Comparison of ENCODE assay signal across 10 cellular contexts in the genomic region with DNA sequence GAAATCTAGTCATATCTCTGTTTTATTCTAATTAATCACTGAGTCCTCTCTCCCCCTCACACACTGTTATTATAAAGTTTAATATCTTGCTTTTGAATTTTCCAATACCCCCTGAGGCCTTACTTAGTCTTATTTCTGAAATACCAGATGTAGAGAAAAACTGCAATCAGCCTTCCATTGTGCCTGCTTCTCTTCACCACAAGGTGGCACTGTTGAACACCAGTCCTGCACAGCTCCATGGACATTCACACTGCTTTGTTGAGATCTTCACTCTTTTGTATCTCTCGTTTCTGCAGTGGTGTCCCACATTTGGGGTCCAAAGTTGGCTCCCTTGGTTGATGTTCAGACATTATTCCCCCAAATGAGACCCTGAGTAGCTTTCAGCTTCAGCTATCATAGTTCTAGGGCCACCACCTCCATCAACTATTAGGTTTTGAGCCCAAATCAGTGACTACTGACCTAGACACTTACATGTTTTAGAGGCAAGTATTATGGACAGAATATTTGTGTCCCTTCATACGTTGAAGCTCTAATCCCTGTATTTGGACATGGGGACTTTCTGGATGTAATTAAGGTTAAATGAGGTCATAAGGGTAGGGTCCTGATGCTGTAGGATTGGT. TPM values are rescaled to one million over a fixed set of nuclear protein-coding genes. Genes with fewer than 3 reads are reported as not detected.
DNase-seq lines count a peak whose midpoint lies in the region; ATAC-seq and TF ChIP-seq lines count a peak whose summit lies in the region.
"Had no signal": no experiment of that assay in that cellular context is flagged by ENCODE, and none has a peak within 500 bp of the region (broad histone marks: within the 10 kb centered on the region; RNA-seq: fewer than 3 reads in every experiment).

No MANE protein-coding gene starts in this region.

- H3K9me3 ChIP-seq in smooth muscle cell (replicated peaks; ENCODE audit: low read depth) = no peaks in the 10 kb centered on the region

- intact Hi-C loops in sciatic nerve (cut with DNase I) = no loop called here

- H3K36me3 Mint-ChIP-seq in activated naive CD8-positive, alpha-beta T cell treated with anti-CD3 and anti-CD28 coated beads, Interleukin-2, amount 50 U/mL, for 24 hours (ENCODE audit: low read depth) = peaks cover 38% of the 10 kb centered on the region
- H3K36me3 Mint-ChIP-seq in activated naive CD8-positive, alpha-beta T cell treated with anti-CD3 and anti-CD28 coated beads for 36 hours = peaks cover 46% of the 10 kb centered on the region
- H3K36me3 Mint-ChIP-seq in chondrocyte (ENCODE audit: low read depth) = peaks cover 14% of the 10 kb centered on the region

- no peaks in the 10 kb centered on the region for H3K27me3 Mint-ChIP-seq in activated naive CD8-positive, alpha-beta T cell treated with anti-CD3 and anti-CD28 coated beads, Interleukin-2, amount 50 U/mL, for 24 hours
- H3K27me3 Mint-ChIP-seq in activated naive CD8-positive, alpha-beta T cell treated with anti-CD3 and anti-CD28 coated beads for 36 hours = no peaks in the 10 kb centered on the region
- no peaks in the 10 kb centered on the region for H3K27me3 Mint-ChIP-seq in chondrocyte (ENCODE audit: low read depth)

- no peaks in the 10 kb centered on the region for H3K79me2 ChIP-seq in smooth muscle cell (ENCODE audit: low read depth)

- no peaks in the 10 kb centered on the region for H3K4me1 ChIP-seq in smooth muscle cell (ENCODE audit: low read depth)

- no peaks in the 10 kb centered on the region for H3K4me1 Mint-ChIP-seq in activated naive CD8-positive, alpha-beta T cell treated with anti-CD3 and anti-CD28 coated beads, Interleukin-2, amount 50 U/mL, for 24 hours
- H3K4me1 Mint-ChIP-seq in activated naive CD8-positive, alpha-beta T cell treated with anti-CD3 and anti-CD28 coated beads for 36 hours = no peaks in the 10 kb centered on the region
- peaks cover 37% of the 10 kb centered on the region for H3K4me1 Mint-ChIP-seq in chondrocyte (ENCODE audit: low read depth)

- no peaks in the 10 kb centered on the region for H4K20me1 ChIP-seq in smooth muscle cell (ENCODE audit: low read depth)

- ATAC-seq in activated naive CD8-positive, alpha-beta T cell treated with anti-CD3 and anti-CD28 coated beads, Interleukin-2, amount 50 U/mL, for 24 hours = no peak
- ATAC-seq in sciatic nerve = no peak
- no peak for ATAC-seq in HG03159 (IDR thresholded peaks at IDR 0.05; ENCODE audit: unreplicated experiment)

- peaks cover 3% of the 10 kb centered on the region for H3K36me3 ChIP-seq in smooth muscle cell (ENCODE audit: low read depth)

- no peak overlapping the region for H3K4me2 ChIP-seq in smooth muscle cell

- no peak overlapping the region for H3K4me3 Mint-ChIP-seq in activated naive CD8-positive, alpha-beta T cell treated with anti-CD3 and anti-CD28 coated beads, Interleukin-2, amount 50 U/mL, for 24 hours
- no peak overlapping the region for H3K4me3 Mint-ChIP-seq in activated naive CD8-positive, alpha-beta T cell treated with anti-CD3 and anti-CD28 coated beads for 36 hours
- H3K4me3 Mint-ChIP-seq in chondrocyte (ENCODE audit: unreplicated experiment) = no peak overlapping the region

- peaks cover 52% of the 10 kb centered on the region for H3K9me3 Mint-ChIP-seq in activated naive CD8-positive, alpha-beta T cell treated with anti-CD3 and anti-CD28 coated beads, Interleukin-2, amount 50 U/mL, for 24 hours
- peaks cover 35% of the 10 kb centered on the region for H3K9me3 Mint-ChIP-seq in activated naive CD8-positive, alpha-beta T cell treated with anti-CD3 and anti-CD28 coated beads for 36 hours
- peaks cover 30% of the 10 kb centered on the region for H3K9me3 Mint-ChIP-seq in chondrocyte (ENCODE audit: low read depth)

- 83% methylated on average over 2 of the region's 2 CpGs for WGBS in smooth muscle cell (ENCODE audit: low lambda C conversion rate)

- no peak overlapping the region for H3K27ac Mint-ChIP-seq in activated naive CD8-positive, alpha-beta T cell treated with anti-CD3 and anti-CD28 coated beads, Interleukin-2, amount 50 U/mL, for 24 hours
- no peak overlapping the region for H3K27ac Mint-ChIP-seq in activated naive CD8-positive, alpha-beta T cell treated with anti-CD3 and anti-CD28 coated beads for 36 hours
- no peak overlapping the region for H3K27ac Mint-ChIP-seq in chondrocyte (ENCODE audit: unreplicated experiment)

- no peak overlapping the region for H3K27ac ChIP-seq in smooth muscle cell (ENCODE audit: low read depth)
- H3K27ac ChIP-seq: skin epidermis had no signal

- no peak overlapping the region for H2AFZ ChIP-seq in smooth muscle cell (ENCODE audit: low read depth)

- peak; percentile 8 for DNase-seq in activated naive CD8-positive, alpha-beta T cell treated with anti-CD3 and anti-CD28 coated beads, Interleukin-2, amount 50 U/mL, for 24 hours
- DNase-seq in activated naive CD8-positive, alpha-beta T cell treated with anti-CD3 and anti-CD28 coated beads for 36 hours = no peak
- no peak for DNase-seq in LNCaP clone FGC (ENCODE audit: low read depth)
- no peak for DNase-seq in chondrocyte (ENCODE audit: low spot score)
- DNase-seq in smooth muscle cell (lab: John Stamatoyannopoulos, UW; ENCODE audit: unreplicated experiment) = no peak
- DNase-seq in sciatic nerve (ENCODE audit: low spot score) = no peak
- DNase-seq in nucleus accumbens (lab: John Stamatoyannopoulos, UW) = no peak
- DNase-seq: T-helper 9 cell had no signal

- no peak overlapping the region for H3K9ac ChIP-seq in smooth muscle cell (ENCODE audit: low read depth)

- peak; percentile 67 for TF ChIP-seq CTCF in LNCaP clone FGC (IDR thresholded peaks at IDR 0.05; ENCODE audit: control insufficient read depth, extremely low read depth, insufficient read depth)
- TF ChIP-seq CTCF in chondrocyte (IDR thresholded peaks at IDR 0.05) = peak; percentile 71
- TF ChIP-seq CTCF in smooth muscle cell (IDR thresholded peaks at IDR 0.05; ENCODE audit: borderline replicate concordance, insufficient read depth, poor library complexity, severe bottlenecking) = peak; percentile 60

- no peaks in the 10 kb centered on the region for H3K27me3 ChIP-seq in smooth muscle cell (ENCODE audit: low read depth)

- H3K4me3 ChIP-seq in LNCaP clone FGC (ENCODE audit: low read depth, low read length) (no peak overlapping the region), smooth muscle cell (no peak overlapping the region)
- H3K4me3 ChIP-seq: skin epidermis had no signal

- no peaks in the 10 kb centered on the region for H3F3A ChIP-seq in smooth muscle cell (ENCODE audit: low read depth)

RNA-seq across cellular contexts. Expression of a gene that starts 24.3 kb away (rescaled TPM):
- 10 to 100 TPM; 23.7 to 25.8 TPM for total RNA-seq in activated naive CD8-positive, alpha-beta T cell treated with anti-CD3 and anti-CD28 coated beads for 36 hours
- total RNA-seq in chondrocyte (62.0 to 71.6 TPM (median 70.9 TPM) in 3 replicates), smooth muscle cell (53.3 and 58.3 TPM in 2 replicates), sciatic nerve (46.5 TPM)
- 51.3 and 56.5 TPM in 2 replicates for polyA plus RNA-seq in smooth muscle cell
